In the genomic region with DNA sequence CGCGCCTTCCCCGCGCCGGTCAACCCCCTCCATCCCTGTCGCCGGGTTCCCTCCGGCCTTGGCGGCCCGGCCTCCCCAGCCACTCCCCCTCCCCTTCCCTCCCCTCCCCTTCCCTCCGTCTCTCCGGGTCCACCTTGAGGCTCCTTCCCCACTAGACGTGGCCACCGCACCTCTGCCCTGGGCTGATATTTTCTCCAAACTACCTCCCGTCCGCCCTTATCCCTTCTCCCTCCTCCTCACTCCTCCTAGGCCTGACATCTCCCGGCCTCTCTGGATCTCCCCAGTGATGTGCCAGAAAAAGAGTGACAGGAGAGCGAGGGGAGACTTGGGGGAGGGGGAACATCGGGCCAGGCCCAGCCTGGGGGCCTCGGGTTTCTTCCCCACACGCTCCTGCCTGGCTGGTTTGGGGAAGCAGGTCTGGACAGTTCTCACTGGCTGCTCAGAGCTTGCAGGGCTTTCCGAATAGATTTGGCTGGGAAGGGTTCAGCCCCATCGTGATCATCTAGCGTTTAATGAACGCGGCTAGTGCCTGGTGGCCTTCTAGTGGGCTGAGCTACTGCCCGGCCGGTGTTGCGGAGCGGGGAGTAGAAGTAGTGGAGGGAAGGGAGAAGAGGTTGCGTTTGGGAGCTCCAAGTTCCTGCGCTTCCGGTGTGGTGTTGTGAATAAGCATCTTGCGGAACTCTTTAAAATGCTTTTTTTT, we compare ENCODE assay signal across 9 cellular contexts. TPM values are rescaled to one million over a fixed set of nuclear protein-coding genes. Genes with fewer than 3 reads are reported as not detected.
A peak's percentile ranks its signal among the peaks of the same experiment; 100 is the strongest.
DNase-seq lines count a peak whose midpoint lies in the region; TF ChIP-seq lines count a peak whose summit lies in the region.
"Had no signal": no experiment of that assay in that cellular context is flagged by ENCODE, and none has a peak within 500 bp of the region (broad histone marks: within the 10 kb centered on the region; RNA-seq: fewer than 3 reads in every experiment).

No MANE protein-coding gene starts in this region.

- no peak for TF ChIP-seq CTCF in mammary epithelial cell (conservative IDR thresholded peaks at IDR 0.05 in 1 of 2, IDR thresholded peaks at IDR 0.05 in 1 of 2; ENCODE audit: extremely low read depth in 1 of 2, insufficient read depth in 1 of 2, low read depth in 1 of 2, low read length in 2 of 2)

- in situ Hi-C loops in mammary epithelial cell (cut with MboI; ENCODE audit: low sequenced_read_pairs in 2 of 2) = loop anchor here in 1 of 2 donors (25.0 kb wide), 1 partner anchor 316 kb away; the partner anchor contains the start of genes DNAJC5G and TRIM54

- DNase-seq in DMS53 (lab: John Stamatoyannopoulos, UW) = peak; percentile 65
- DNase-seq in DMS53 treated with DMSO at 0.1 percent for 48 hours (lab: John Stamatoyannopoulos, UW; ENCODE audit: unreplicated experiment) = no peak
- peak; percentile 7 for DNase-seq in NCI-H526 treated with DMSO at 0.1 percent for 48 hours (lab: John Stamatoyannopoulos, UW)
- DNase-seq in mammary epithelial cell = peak; percentile 39
- no peak for DNase-seq in DMS79 (lab: John Stamatoyannopoulos, UW)
- no peak for DNase-seq in DMS153 treated with DMSO at 0.1 percent for 48 hours (lab: John Stamatoyannopoulos, UW; ENCODE audit: unreplicated experiment)

- dilution Hi-C loops in mammary epithelial cell (cut with HindIII; ENCODE audit: low sequenced_read_pairs) = loop anchor here (5.0 kb wide), 1 partner anchor 86 kb away; no protein-coding TSS in a partner anchor

- H3K27ac ChIP-seq in mammary epithelial cell (ENCODE audit: insufficient read depth, low read depth, low read length) (peak overlapping the region; percentile 65), layer of hippocampus (ENCODE audit: low read depth, low read length) (peak overlapping the region; percentile 48), subcutaneous abdominal adipose tissue (ENCODE audit: low read depth, low read length) (peak overlapping the region; percentile 88)
- H3K27ac ChIP-seq: 22Rv1 had no signal

- H3K4me1 ChIP-seq in mammary epithelial cell (ENCODE audit: insufficient read depth, low read length) (peaks cover 16% of the 10 kb centered on the region), subcutaneous abdominal adipose tissue (ENCODE audit: control insufficient read depth in 5 of 5, insufficient read depth in 5 of 5, low read length in 5 of 5) (peaks cover 2 to 29% (median 27%) of the 10 kb centered on the region in 5 donors)

- peaks cover 33% of the 10 kb centered on the region for H3K79me2 ChIP-seq in mammary epithelial cell (ENCODE audit: insufficient read depth, low read length)

- intact Hi-C loops in mammary epithelial cell (cut with micrococcal nuclease) = loop anchor here (2.0 to 5.0 kb wide), 2 partner anchors 46 to 101 kb away; partner anchors contain the start of gene OST4

- H3K27me3 ChIP-seq in mammary epithelial cell (ENCODE audit: insufficient read depth, low read length) (no peaks in the 10 kb centered on the region), layer of hippocampus (ENCODE audit: control insufficient read depth, insufficient read depth, low read length) (no peaks in the 10 kb centered on the region), subcutaneous abdominal adipose tissue (ENCODE audit: control insufficient read depth in 5 of 5, insufficient read depth in 4 of 5, low read length in 5 of 5) (no peaks in the 10 kb centered on the region)

- CTCF ChIA-PET in mammary epithelial cell (lab: Charles Lee; ENCODE audit: low non-redundant PET) = interaction anchor here (0.5 to 1.1 kb wide), 2 partner anchors 9 to 1663 kb away, joined by 3 to 6 read pairs; no protein-coding TSS in a partner anchor

- peak overlapping the region; percentile 86 for H3K4me2 ChIP-seq in mammary epithelial cell (ENCODE audit: insufficient read depth, low read depth, low read length)

- no peaks in the 10 kb centered on the region for H3K9me3 ChIP-seq in mammary epithelial cell (replicated peaks; ENCODE audit: insufficient read depth, low read length)
- H3K9me3 ChIP-seq in subcutaneous abdominal adipose tissue (ENCODE audit: control insufficient read depth in 5 of 5, low read length in 5 of 5) = no peaks in the 10 kb centered on the region

- H3K4me3 ChIP-seq in mammary epithelial cell (replicated peaks in 1 of 3; ENCODE audit: insufficient read depth in 1 of 3, low read depth in 2 of 3, low read length in 3 of 3) (peak overlapping the region; percentile 61 to 94 (median 93)), subcutaneous abdominal adipose tissue (ENCODE audit: low read depth in 1 of 5, low read length in 5 of 5) (peak overlapping the region; percentile 80 to 92 (median 84))

- WGBS in mammary epithelial cell (ENCODE audit: low coverage, missing lambda C conversion rate) = under 1% methylated on average over 15 of the region's 34 CpGs

- H3K36me3 ChIP-seq in mammary epithelial cell (ENCODE audit: insufficient read depth, low read length) (no peaks in the 10 kb centered on the region), subcutaneous abdominal adipose tissue (ENCODE audit: control insufficient read depth in 5 of 5, insufficient read depth in 5 of 5, low read length in 5 of 5) (no peaks in the 10 kb centered on the region)

- H4K20me1 ChIP-seq in mammary epithelial cell (ENCODE audit: insufficient read depth, low read length) = no peaks in the 10 kb centered on the region

- H2AFZ ChIP-seq in mammary epithelial cell (ENCODE audit: low read depth, low read length) = peak overlapping the region; percentile 85

- no TSS peak for BruUV-seq in mammary epithelial cell (replicated peaks; lab: Mats Ljungman, UMichigan)

- peak overlapping the region; percentile 76 for H3K9ac ChIP-seq in mammary epithelial cell (ENCODE audit: insufficient read depth, low read length)
- H3K9ac ChIP-seq in subcutaneous abdominal adipose tissue (ENCODE audit: low read length in 5 of 5) = peak overlapping the region; percentile 38 to 85 (median 73)

RNA-seq across cellular contexts. Expression of gene MAPRE3, which starts 0.6 kb away (rescaled TPM):
- 10 to 100 TPM; 10.2 to 25.0 TPM for total RNA-seq in mammary epithelial cell
- 12.3 TPM for polyA plus RNA-seq in mammary epithelial cell
- 25.1 TPM for polyA minus RNA-seq in mammary epithelial cell

Comparison
In these comparisons a context has a peak if more than half of its experiments do, and no peak if none do; other contexts are left out.
1. DNase-seq: peak in DMS53 (single experiment), NCI-H526 treated with DMSO at 0.1 percent for 48 hours (single experiment) and mammary epithelial cell (single experiment); none in DMS53 treated with DMSO at 0.1 percent for 48 hours (single experiment), DMS79 (single experiment) and DMS153 treated with DMSO at 0.1 percent for 48 hours (single experiment).
2. Peak in every context shown above with its lines, with median percentiles within 50 percentile points of each other: H3K27ac ChIP-seq.